In genomic region chr17:40026816-40027613, GRCh38 we compare ENCODE assay signal across 8 cellular contexts. TPM values are rescaled to one million over a fixed set of nuclear protein-coding genes. Genes with fewer than 3 reads are reported as not detected.
A peak's percentile ranks its signal among the peaks of the same experiment; 100 is the strongest.
DNase-seq lines count a peak whose midpoint lies in the region; ATAC-seq, FAIRE-seq and TF ChIP-seq lines count a peak whose summit lies in the region.

No MANE protein-coding gene starts in this region.

- no peak overlapping the region for H3K23ac ChIP-seq in H1 (ENCODE audit: insufficient read length)
- H3K23ac ChIP-seq in mesenchymal stem cell (ENCODE audit: low read length in 2 of 2): no peak overlapping the region

- no peak overlapping the region for H3K27ac ChIP-seq in CD8-positive, alpha-beta memory T cell (ENCODE audit: low read depth, low read length)
- H3K27ac ChIP-seq in H1 (ENCODE audit: low read depth, low read length) (no peak overlapping the region), mesenchymal stem cell (ENCODE audit: low read length, poor library complexity, severe bottlenecking) (no peak overlapping the region)

- H2BK5ac ChIP-seq in H1 (ENCODE audit: low read depth, low read length): no peak overlapping the region
- H2BK5ac ChIP-seq in mesenchymal stem cell (ENCODE audit: low read depth, low read length, poor library complexity, severe bottlenecking): no peak overlapping the region

- no peak for TF ChIP-seq POLR2A in H1 (IDR thresholded peaks at IDR 0.05; ENCODE audit: control extremely low read depth in 1 of 2, low read depth in 2 of 2, low read length in 2 of 2)

- H2BK120ac ChIP-seq in H1 (replicated peaks; ENCODE audit: low read depth, low read length): no peak overlapping the region
- no peak overlapping the region for H2BK120ac ChIP-seq in mesenchymal stem cell (ENCODE audit: low read depth, low read length)

- TF ChIP-seq EP300 in H1 (IDR thresholded peaks at IDR 0.05; ENCODE audit: borderline replicate concordance in 1 of 2, low read depth in 2 of 2, low read length in 2 of 2): no peak

- H3K14ac ChIP-seq in H1 (ENCODE audit: insufficient read length): no peak overlapping the region
- H3K14ac ChIP-seq in mesenchymal stem cell (ENCODE audit: low read length in 2 of 2): no peak overlapping the region

- no peak overlapping the region for H3K4me3 ChIP-seq in CD8-positive, alpha-beta memory T cell (ENCODE audit: low read length)
- no peak overlapping the region for H3K4me3 ChIP-seq in H1 (ENCODE audit: extremely low read depth in 1 of 4, insufficient read depth in 2 of 4, low read depth in 3 of 4, low read length in 4 of 4)
- no peak overlapping the region for H3K4me3 ChIP-seq in mesenchymal stem cell (ENCODE audit: insufficient read depth in 1 of 2, low read depth in 1 of 2, low read length in 2 of 2)

- ATAC-seq in HG03135 (IDR thresholded peaks at IDR 0.05; ENCODE audit: unreplicated experiment) (peak; percentile 60), GM18873 (IDR thresholded peaks at IDR 0.05; ENCODE audit: low FRiP score, unreplicated experiment) (no peak)

- no peak overlapping the region for H4K8ac ChIP-seq in H1 (ENCODE audit: extremely low read depth, insufficient read depth, low read length)
- peak overlapping the region; percentile 67 for H4K8ac ChIP-seq in mesenchymal stem cell (ENCODE audit: low read length)

- peak overlapping the region; percentile 92; the same call in 1 of the 2 replicates for H2BK15ac ChIP-seq in H1 (ENCODE audit: low read length)
- H2BK15ac ChIP-seq in mesenchymal stem cell (ENCODE audit: low read depth, poor library complexity, severe bottlenecking): no peak overlapping the region

- H3K27ac Mint-ChIP-seq in CD8-positive, alpha-beta memory T cell: peak overlapping the region in 3 of 8 donors; percentile 15 to 86 (median 23)

- H3K36me3 Mint-ChIP-seq in CD8-positive, alpha-beta memory T cell: peaks cover 4 to 79% (median 12%) of the 10 kb centered on the region in 3 donors

- DNase-seq in CD8-positive, alpha-beta memory T cell: peak; percentile 63 to 83 (median 72)
- DNase-seq in NOMO-1 (lab: John Stamatoyannopoulos, UW; ENCODE audit: unreplicated experiment in 2 of 2): peak; percentile 12 to 40
- peak; percentile 89 for DNase-seq in activated CD8-positive, alpha-beta memory T cell treated with anti-CD3 and anti-CD28 coated beads for 24 hours
- DNase-seq in H1 (ENCODE audit: low read depth in 1 of 2, low spot score in 2 of 2): peak; percentile 68 to 90
- DNase-seq in mesenchymal stem cell: peak; percentile 77
- DNase-seq in stimulated activated CD8-positive, alpha-beta memory T cell treated with anti-CD3 and anti-CD28 coated beads, Interleukin-15, amount 100 ng/mL, for 24 hours (ENCODE audit: low read depth): peak; percentile 43

- H2BK20ac ChIP-seq in H1 (ENCODE audit: low read length): no peak overlapping the region

- CTCF ChIA-PET in CD8-positive, alpha-beta memory T cell (lab: Charles Lee): interaction anchor here (0.7 to 5.1 kb wide), 32 partner anchors 9 to 479 kb away, joined by 3 to 63 read pairs (median 3); partner anchors contain the start of genes CSF3 and MED24
- CTCF ChIA-PET in H1 (lab: Charles Lee; ENCODE audit: partially characterized antibody): interaction anchor here (0.6 to 29.7 kb wide), 31 partner anchors 11 to 405 kb away, joined by 3 to 876 read pairs (median 4); partner anchors contain the start of genes CSF3, MED24, PSMD3 and THRA

- peak; percentile 91 to 97 (median 96) for TF ChIP-seq CTCF in H1 (IDR thresholded peaks at IDR 0.05; ENCODE audit: control extremely low read depth in 1 of 3, insufficient read depth in 1 of 3, low read depth in 1 of 3, low read length in 3 of 3)

- H2BK12ac ChIP-seq in H1 (ENCODE audit: low read depth, low read length): no peak overlapping the region; the same call in 1 of the 2 replicates
- H2BK12ac ChIP-seq in mesenchymal stem cell (ENCODE audit: low read length in 2 of 2): no peak overlapping the region

- no peaks in the 10 kb centered on the region for H3K27me3 Mint-ChIP-seq in CD8-positive, alpha-beta memory T cell

- H4K20me1 ChIP-seq in H1 (replicated peaks in 1 of 2; ENCODE audit: control insufficient read depth in 1 of 2, insufficient read depth in 2 of 2, low read length in 2 of 2): peaks cover 2% of the 10 kb centered on the region in 2 experiments

- H3K36me3 ChIP-seq in CD8-positive, alpha-beta memory T cell (ENCODE audit: insufficient read depth, low read length): peaks cover 38% of the 10 kb centered on the region
- H3K36me3 ChIP-seq in H1 (ENCODE audit: control insufficient read depth in 2 of 4, insufficient read depth in 4 of 4, low read length in 3 of 4): peaks cover 18 to 49% (median 32%) of the 10 kb centered on the region in 4 experiments
- H3K36me3 ChIP-seq in mesenchymal stem cell (ENCODE audit: control insufficient read depth in 1 of 2, insufficient read depth in 2 of 2, low read depth in 1 of 2, low read length in 2 of 2): peaks cover 59 to 60% of the 10 kb centered on the region in 2 experiments

- no peaks in the 10 kb centered on the region for H3K23me2 ChIP-seq in H1 (ENCODE audit: low read depth, low read length)

- H3K4me2 ChIP-seq in H1 (ENCODE audit: insufficient read depth in 1 of 2, low read depth in 2 of 2, low read length in 2 of 2) (no peak overlapping the region), mesenchymal stem cell (ENCODE audit: low read length, poor library complexity, severe bottlenecking) (no peak overlapping the region)

- peak; percentile 55 for FAIRE-seq in H1 (lab: Jason Lieb, UNC)

- H3K79me1 ChIP-seq in H1 (ENCODE audit: low read depth, low read length) (no peaks in the 10 kb centered on the region), mesenchymal stem cell (replicated peaks; ENCODE audit: low read length, poor library complexity, severe bottlenecking) (no peaks in the 10 kb centered on the region)

- no peaks in the 10 kb centered on the region for H3K27me3 ChIP-seq in CD8-positive, alpha-beta memory T cell (ENCODE audit: insufficient read depth, low read length, poor library complexity, severe bottlenecking)
- H3K27me3 ChIP-seq in H1 (replicated peaks in 1 of 4; ENCODE audit: control insufficient read depth in 3 of 4, extremely low read depth in 1 of 4, insufficient read depth in 3 of 4, low read length in 3 of 4) (no peaks in the 10 kb centered on the region), mesenchymal stem cell (ENCODE audit: control insufficient read depth in 1 of 2, insufficient read depth in 1 of 2, low read length in 2 of 2) (no peaks in the 10 kb centered on the region)

- H3K9me3 ChIP-seq in CD8-positive, alpha-beta memory T cell (ENCODE audit: low read length): no peaks in the 10 kb centered on the region
- H3K9me3 ChIP-seq in H1 (ENCODE audit: insufficient read depth in 2 of 2, low read depth in 1 of 2, low read length in 1 of 2): no peaks in the 10 kb centered on the region
- no peaks in the 10 kb centered on the region for H3K9me3 ChIP-seq in mesenchymal stem cell (ENCODE audit: control insufficient read depth, low read length)

- H3K9ac ChIP-seq in H1 (replicated peaks in 1 of 4; ENCODE audit: extremely low read depth in 1 of 4, low read depth in 3 of 4, low read length in 3 of 4): no peak overlapping the region
- H3K9ac ChIP-seq in mesenchymal stem cell (ENCODE audit: low read length): peak overlapping the region; percentile 30

- no peaks in the 10 kb centered on the region for H3K79me2 ChIP-seq in H1 (ENCODE audit: control insufficient read depth in 1 of 2, insufficient read depth in 2 of 2, low read length in 2 of 2)

- no peak overlapping the region for H3K56ac ChIP-seq in H1 (replicated peaks; ENCODE audit: insufficient read length, low read depth, low read length)

- POLR2A ChIA-PET in CD8-positive, alpha-beta memory T cell (lab: Charles Lee): interaction anchor here (1.4 kb wide), 1 partner anchor 10 kb away, joined by 3 read pairs; no protein-coding TSS in a partner anchor
- POLR2A ChIA-PET in H1 (lab: Charles Lee; ENCODE audit: partially characterized antibody): interaction anchor here (0.6 to 4.8 kb wide), 12 partner anchors 8 to 97 kb away, joined by 3 to 42 read pairs (median 3); partner anchors contain the start of gene CSF3

- H3K4me1 Mint-ChIP-seq in CD8-positive, alpha-beta memory T cell: peaks cover 20 to 22% (median 21%) of the 10 kb centered on the region in 3 donors

- 58% methylated on average over 31 of the region's 33 CpGs; no CpG with 5 or more reads in 1 of the 2 experiments for WGBS in H1 (ENCODE audit: extremely low coverage in 1 of 2, insufficient coverage in 1 of 2, insufficient read length in 1 of 2, insufficient replicate concordance in 2 of 2, low coverage in 1 of 2, low lambda C conversion rate in 2 of 2, missing lambda C conversion rate in 1 of 2), 2 experiments
- 45% methylated on average over 32 of the region's 33 CpGs for WGBS in mesenchymal stem cell

- TF ChIP-seq RAD21 in H1 (IDR thresholded peaks at IDR 0.05 in 1 of 2, conservative IDR thresholded peaks at IDR 0.05 in 1 of 2; ENCODE audit: low read depth in 2 of 2, low read length in 2 of 2): peak; percentile 80 to 86

- H4K91ac ChIP-seq in H1 (replicated peaks; ENCODE audit: insufficient read length, low read length) (no peak overlapping the region), mesenchymal stem cell (ENCODE audit: low read length) (no peak overlapping the region)

- no peak overlapping the region for H2AK5ac ChIP-seq in H1 (ENCODE audit: low read depth, low read length)
- H2AK5ac ChIP-seq in mesenchymal stem cell (ENCODE audit: low read length, severe bottlenecking): no peak overlapping the region

- H3K4me1 ChIP-seq in CD8-positive, alpha-beta memory T cell (ENCODE audit: insufficient read depth, low read length): peaks cover 19% of the 10 kb centered on the region
- no peaks in the 10 kb centered on the region for H3K4me1 ChIP-seq in H1 (replicated peaks in 1 of 4; ENCODE audit: control insufficient read depth in 3 of 4, insufficient read depth in 4 of 4, low read length in 3 of 4)
- H3K4me1 ChIP-seq in mesenchymal stem cell (ENCODE audit: control insufficient read depth, insufficient read depth, low read depth, low read length): peaks cover 28% of the 10 kb centered on the region

- H3K4ac ChIP-seq in H1 (replicated peaks; ENCODE audit: insufficient read length, low read depth, low read length) (no peak overlapping the region), mesenchymal stem cell (ENCODE audit: low read depth in 1 of 2, low read length in 2 of 2) (no peak overlapping the region)

- H3K18ac ChIP-seq in H1 (ENCODE audit: extremely low read depth, low read length) (no peak overlapping the region), mesenchymal stem cell (ENCODE audit: low read depth in 1 of 2, low read length in 2 of 2) (no peak overlapping the region)

- H2AFZ ChIP-seq in H1 (ENCODE audit: low read length) (no peak overlapping the region), mesenchymal stem cell (ENCODE audit: low read depth, low read length) (no peak overlapping the region)

- no peaks in the 10 kb centered on the region for H3K9me3 Mint-ChIP-seq in CD8-positive, alpha-beta memory T cell

- H3K4me3 Mint-ChIP-seq in CD8-positive, alpha-beta memory T cell: no peak overlapping the region

- H4K5ac ChIP-seq in H1 (ENCODE audit: insufficient read length, low read depth, low read length): no peak overlapping the region

RNA-seq across cellular contexts. Expression of gene CSF3, which starts 11.8 kb away (rescaled TPM):
- total RNA-seq in CD8-positive, alpha-beta memory T cell: not detected
- polyA plus RNA-seq in CD8-positive, alpha-beta memory T cell: not detected
- total RNA-seq in H1 (2021; fragmentation: NEBNext Ultra II Directional; extraction: Animal tissue kit (Norgen Biotek cat#: 25700)): not detected in 2 replicates
- polyA plus RNA-seq in H1 (2011; rRNA removed): 0.03 TPM in 1 of 2 replicates, not detected in the other
- 0.06 TPM for polyA plus RNA-seq in H1 (2011; cell fraction: cytosol; rRNA removed)
- not detected for polyA plus RNA-seq in H1 (2011; cell fraction: nucleus; rRNA removed)
- polyA plus RNA-seq in H1 (2012, experiment 1 of 2): not detected in 4 replicates
- not detected for polyA plus RNA-seq in H1 (2012, experiment 2 of 2)
- not detected for polyA plus RNA-seq in H1 (2013, experiment 1 of 2)
- not detected for polyA plus RNA-seq in H1 (2013, experiment 2 of 2)
- polyA minus RNA-seq in H1 (2011; rRNA and poly(A)+ RNA removed): not detected in 2 replicates
- polyA minus RNA-seq in H1 (2011; cell fraction: cytosol; rRNA and poly(A)+ RNA removed): not detected
- polyA minus RNA-seq in H1 (2011; cell fraction: nucleus; rRNA and poly(A)+ RNA removed): not detected
- not detected for polyA plus RNA-seq in mesenchymal stem cell (2013, experiment 1 of 2)
- polyA plus RNA-seq in mesenchymal stem cell (2013, experiment 2 of 2): 0.05 TPM

RNA-seq across cellular contexts. Expression of gene MED24, which starts 27.2 kb away (rescaled TPM):
- total RNA-seq in CD8-positive, alpha-beta memory T cell: 100 to 1,000 TPM; 118 to 121 TPM
- 51.2 TPM for polyA plus RNA-seq in CD8-positive, alpha-beta memory T cell
- 81.7 and 90.6 TPM in 2 replicates for total RNA-seq in H1 (2021; fragmentation: NEBNext Ultra II Directional; extraction: Animal tissue kit (Norgen Biotek cat#: 25700))
- polyA plus RNA-seq in H1 (2011; rRNA removed): 92.7 and 120 TPM in 2 replicates
- polyA plus RNA-seq in H1 (2011; cell fraction: cytosol; rRNA removed): 91.0 TPM
- polyA plus RNA-seq in H1 (2011; cell fraction: nucleus; rRNA removed): 355 TPM
- polyA plus RNA-seq in H1 (2012, experiment 1 of 2): 73.6 to 99.4 TPM (median 93.5 TPM) in 4 replicates
- 83.6 TPM for polyA plus RNA-seq in H1 (2012, experiment 2 of 2)
- 42.8 TPM for polyA plus RNA-seq in H1 (2013, experiment 1 of 2)
- 41.6 TPM for polyA plus RNA-seq in H1 (2013, experiment 2 of 2)
- polyA minus RNA-seq in H1 (2011; rRNA and poly(A)+ RNA removed): 126 and 205 TPM in 2 replicates
- polyA minus RNA-seq in H1 (2011; cell fraction: cytosol; rRNA and poly(A)+ RNA removed): 93.1 TPM
- polyA minus RNA-seq in H1 (2011; cell fraction: nucleus; rRNA and poly(A)+ RNA removed): 141 TPM
- 35.2 TPM for polyA plus RNA-seq in mesenchymal stem cell (2013, experiment 1 of 2)
- polyA plus RNA-seq in mesenchymal stem cell (2013, experiment 2 of 2): 35.4 TPM

RNA-seq across cellular contexts. Expression of gene THRA, which starts 35.8 kb away (rescaled TPM):
- 10 to 100 TPM; 12.6 to 13.2 TPM for total RNA-seq in CD8-positive, alpha-beta memory T cell
- polyA plus RNA-seq in CD8-positive, alpha-beta memory T cell: 17.0 TPM
- 10.2 and 11.8 TPM in 2 replicates for total RNA-seq in H1 (2021; fragmentation: NEBNext Ultra II Directional; extraction: Animal tissue kit (Norgen Biotek cat#: 25700))
- polyA plus RNA-seq in H1 (2011; rRNA removed): 6.4 and 8.2 TPM in 2 replicates
- polyA plus RNA-seq in H1 (2011; cell fraction: cytosol; rRNA removed): 7.4 TPM
- polyA plus RNA-seq in H1 (2011; cell fraction: nucleus; rRNA removed): 13.1 TPM
- polyA plus RNA-seq in H1 (2012, experiment 1 of 2): 7.9 to 11.1 TPM (median 10.1 TPM) in 4 replicates
- 7.6 TPM for polyA plus RNA-seq in H1 (2012, experiment 2 of 2)
- 5.0 TPM for polyA plus RNA-seq in H1 (2013, experiment 1 of 2)
- polyA plus RNA-seq in H1 (2013, experiment 2 of 2): 4.5 TPM
- polyA minus RNA-seq in H1 (2011; rRNA and poly(A)+ RNA removed): 8.4 and 11.6 TPM in 2 replicates
- polyA minus RNA-seq in H1 (2011; cell fraction: cytosol; rRNA and poly(A)+ RNA removed): 6.2 TPM
- polyA minus RNA-seq in H1 (2011; cell fraction: nucleus; rRNA and poly(A)+ RNA removed): 4.3 TPM
- 24.1 TPM for polyA plus RNA-seq in mesenchymal stem cell (2013, experiment 1 of 2)
- polyA plus RNA-seq in mesenchymal stem cell (2013, experiment 2 of 2): 23.2 TPM

RNA-seq across cellular contexts. Expression of gene PSMD3, which starts 46.4 kb away (rescaled TPM):
- total RNA-seq in CD8-positive, alpha-beta memory T cell: 100 to 1,000 TPM; 185 to 186 TPM
- polyA plus RNA-seq in CD8-positive, alpha-beta memory T cell: 51.1 TPM
- total RNA-seq in H1 (2021; fragmentation: NEBNext Ultra II Directional; extraction: Animal tissue kit (Norgen Biotek cat#: 25700)): 198 TPM in 2 replicates
- 151 and 182 TPM in 2 replicates for polyA plus RNA-seq in H1 (2011; rRNA removed)
- 163 TPM for polyA plus RNA-seq in H1 (2011; cell fraction: cytosol; rRNA removed)
- 205 TPM for polyA plus RNA-seq in H1 (2011; cell fraction: nucleus; rRNA removed)
- polyA plus RNA-seq in H1 (2012, experiment 1 of 2): 176 to 222 TPM (median 218 TPM) in 4 replicates
- 235 TPM for polyA plus RNA-seq in H1 (2012, experiment 2 of 2)
- polyA plus RNA-seq in H1 (2013, experiment 1 of 2): 142 TPM
- 143 TPM for polyA plus RNA-seq in H1 (2013, experiment 2 of 2)
- 133 and 164 TPM in 2 replicates for polyA minus RNA-seq in H1 (2011; rRNA and poly(A)+ RNA removed)
- 79.9 TPM for polyA minus RNA-seq in H1 (2011; cell fraction: cytosol; rRNA and poly(A)+ RNA removed)
- polyA minus RNA-seq in H1 (2011; cell fraction: nucleus; rRNA and poly(A)+ RNA removed): 44.9 TPM
- polyA plus RNA-seq in mesenchymal stem cell (2013, experiment 1 of 2): 79.8 TPM
- 79.0 TPM for polyA plus RNA-seq in mesenchymal stem cell (2013, experiment 2 of 2)

Comparison
In these comparisons a context has a peak if more than half of its experiments do, and no peak if none do; other contexts are left out.
1. DNase-seq: peak in every context shown above with its lines; median percentile 89 in activated CD8-positive, alpha-beta memory T cell treated with anti-CD3 and anti-CD28 coated beads for 24 hours; 79 in H1; 77 in mesenchymal stem cell; 72 in CD8-positive, alpha-beta memory T cell; 43 in stimulated activated CD8-positive, alpha-beta memory T cell treated with anti-CD3 and anti-CD28 coated beads, Interleukin-15, amount 100 ng/mL, for 24 hours; 26 in NOMO-1.